In genomic region chr11:24861440-24861839, GRCh38 we compare ENCODE assay signal across 30 cellular contexts.
"Had no signal": no experiment of that assay in that cellular context is flagged by ENCODE, and none has a peak within 500 bp of the region (broad histone marks: within the 10 kb centered on the region; RNA-seq: fewer than 3 reads in every experiment).

No MANE protein-coding gene starts in this region.

- H3K4me1 Mint-ChIP-seq: activated CD4-positive, alpha-beta memory T cell treated with anti-CD3 and anti-CD28 coated beads, Interleukin-2, amount 10 ng/mL, durations not matched to agents 7 days and 5 days; activated CD4-positive, alpha-beta T cell treated with anti-CD3 and anti-CD28 coated beads, Interleukin-2, amount 10 ng/mL, durations not matched to agents 7 days and 5 days; activated naive CD4-positive, alpha-beta T cell treated with anti-CD3 and anti-CD28 coated beads, Interleukin-2, amount 10 ng/mL, durations not matched to agents 7 days and 5 days; activated naive CD8-positive, alpha-beta T cell treated with anti-CD3 and anti-CD28 coated beads, Interleukin-2, amount 10 ng/mL, durations not matched to agents 7 days and 5 days; central memory CD8-positive, alpha-beta T cell; WTC11 had no signal

- ATAC-seq: activated naive CD4-positive, alpha-beta T cell treated with anti-CD3 and anti-CD28 coated beads, Interleukin-2, amount 50 U/mL, for 72 hours; activated T-cell treated with anti-CD3 and anti-CD28 coated beads, Interleukin-2, amount 50 U/mL, for 72 hours; foreskin keratinocyte; gastrocnemius medialis; heart left ventricle; WTC11 had no signal

- H3K36me3 ChIP-seq: ascending aorta, brain microvascular endothelial cell, esophagus muscularis mucosa, gastrocnemius medialis, heart left ventricle had no signal

- H3K4me3 ChIP-seq: ascending aorta, coronary artery, dorsolateral prefrontal cortex, esophagus muscularis mucosa, gastrocnemius medialis, heart left ventricle had no signal

- H3K27ac Mint-ChIP-seq: activated CD4-positive, alpha-beta memory T cell treated with anti-CD3 and anti-CD28 coated beads, Interleukin-2, amount 10 ng/mL, durations not matched to agents 7 days and 5 days; activated CD4-positive, alpha-beta T cell treated with anti-CD3 and anti-CD28 coated beads, Interleukin-2, amount 10 ng/mL, durations not matched to agents 7 days and 5 days; activated naive CD4-positive, alpha-beta T cell treated with anti-CD3 and anti-CD28 coated beads, Interleukin-2, amount 10 ng/mL, durations not matched to agents 7 days and 5 days; activated naive CD8-positive, alpha-beta T cell treated with anti-CD3 and anti-CD28 coated beads, Interleukin-2, amount 10 ng/mL, durations not matched to agents 7 days and 5 days; activated T-cell treated with anti-CD3 and anti-CD28 coated beads, Interleukin-2, amount 50 U/mL, for 24 hours; activated T-cell treated with anti-CD3 and anti-CD28 coated beads, Interleukin-2, amount 50 U/mL, for 72 hours; dendritic cell treated with granulocyte-macrophage colony-stimulating factor and Interleukin-4, amounts not matched to agents 40 ng/mL and 50 ng/mL, for 4 days; WTC11 had no signal

- H3K4me3 Mint-ChIP-seq: activated CD4-positive, alpha-beta memory T cell treated with anti-CD3 and anti-CD28 coated beads, Interleukin-2, amount 10 ng/mL, durations not matched to agents 7 days and 5 days; activated CD4-positive, alpha-beta T cell treated with anti-CD3 and anti-CD28 coated beads, Interleukin-2, amount 10 ng/mL, durations not matched to agents 7 days and 5 days; activated naive CD4-positive, alpha-beta T cell treated with anti-CD3 and anti-CD28 coated beads, Interleukin-2, amount 10 ng/mL, durations not matched to agents 7 days and 5 days; activated naive CD8-positive, alpha-beta T cell treated with anti-CD3 and anti-CD28 coated beads, Interleukin-2, amount 10 ng/mL, durations not matched to agents 7 days and 5 days; activated T-cell treated with anti-CD3 and anti-CD28 coated beads, Interleukin-2, amount 50 U/mL, for 24 hours; activated T-cell treated with anti-CD3 and anti-CD28 coated beads, Interleukin-2, amount 50 U/mL, for 72 hours; central memory CD8-positive, alpha-beta T cell; dendritic cell treated with granulocyte-macrophage colony-stimulating factor and Interleukin-4, amounts not matched to agents 40 ng/mL and 50 ng/mL, for 4 days; WTC11 had no signal

- H3K27me3 ChIP-seq: ascending aorta, brain microvascular endothelial cell, dorsolateral prefrontal cortex, esophagus muscularis mucosa, foreskin keratinocyte, gastrocnemius medialis, heart left ventricle had no signal

- H3K9me3 ChIP-seq: ascending aorta, gastrocnemius medialis had no signal

- H3K27ac ChIP-seq: ascending aorta, brain microvascular endothelial cell, coronary artery, dorsolateral prefrontal cortex, esophagus muscularis mucosa, foreskin keratinocyte, gastrocnemius medialis, heart left ventricle, VCaP had no signal

- H3K36me3 Mint-ChIP-seq: activated naive CD4-positive, alpha-beta T cell treated with anti-CD3 and anti-CD28 coated beads, Interleukin-2, amount 10 ng/mL, durations not matched to agents 7 days and 5 days; activated naive CD8-positive, alpha-beta T cell treated with anti-CD3 and anti-CD28 coated beads, Interleukin-2, amount 10 ng/mL, durations not matched to agents 7 days and 5 days had no signal

- H3K27me3 Mint-ChIP-seq: activated CD4-positive, alpha-beta memory T cell treated with anti-CD3 and anti-CD28 coated beads, Interleukin-2, amount 10 ng/mL, durations not matched to agents 7 days and 5 days; activated CD4-positive, alpha-beta T cell treated with anti-CD3 and anti-CD28 coated beads, Interleukin-2, amount 10 ng/mL, durations not matched to agents 7 days and 5 days; activated naive CD4-positive, alpha-beta T cell treated with anti-CD3 and anti-CD28 coated beads, Interleukin-2, amount 10 ng/mL, durations not matched to agents 7 days and 5 days; activated naive CD8-positive, alpha-beta T cell treated with anti-CD3 and anti-CD28 coated beads, Interleukin-2, amount 10 ng/mL, durations not matched to agents 7 days and 5 days; activated T-cell treated with anti-CD3 and anti-CD28 coated beads, Interleukin-2, amount 50 U/mL, for 24 hours; central memory CD8-positive, alpha-beta T cell; dendritic cell treated with granulocyte-macrophage colony-stimulating factor and Interleukin-4, amounts not matched to agents 40 ng/mL and 50 ng/mL, for 4 days had no signal

- H3K4me1 ChIP-seq: ascending aorta, esophagus muscularis mucosa, foreskin keratinocyte, gastrocnemius medialis, heart left ventricle had no signal

- DNase-seq: activated CD4-positive, alpha-beta memory T cell treated with anti-CD3 and anti-CD28 coated beads, Interleukin-2, amount 10 ng/mL, durations not matched to agents 7 days and 5 days; activated CD4-positive, alpha-beta T cell treated with anti-CD3 and anti-CD28 coated beads for 1 hour; activated CD4-positive, alpha-beta T cell treated with anti-CD3 and anti-CD28 coated beads for 4 hours; activated CD4-positive, alpha-beta T cell treated with anti-CD3 and anti-CD28 coated beads, Interleukin-2, amount 10 ng/mL, durations not matched to agents 7 days and 5 days; activated CD4-positive, alpha-beta T cell treated with anti-CD3 and anti-CD28 coated beads, Interleukin-2, amount 50 U/mL, for 4 hours; activated CD8-positive, alpha-beta memory T cell treated with anti-CD3 and anti-CD28 coated beads, Interleukin-2, amount 50 U/mL, for 48 hours; activated gamma-delta T cell; activated naive CD4-positive, alpha-beta T cell; activated naive CD4-positive, alpha-beta T cell treated with anti-CD3 and anti-CD28 coated beads, Interleukin-2, amount 10 ng/mL, durations not matched to agents 7 days and 5 days; activated naive CD8-positive, alpha-beta T cell treated with anti-CD3 and anti-CD28 coated beads, Interleukin-2, amount 10 ng/mL, durations not matched to agents 7 days and 5 days; activated T-cell treated with anti-CD3 and anti-CD28 coated beads for 4 hours; activated T-cell treated with anti-CD3 and anti-CD28 coated beads, Interleukin-2, amount 50 U/mL, for 24 hours; activated T-cell treated with anti-CD3 and anti-CD28 coated beads, Interleukin-2, amount 50 U/mL, for 72 hours; brain microvascular endothelial cell; dorsolateral prefrontal cortex; effector memory CD4-positive, alpha-beta T cell; erythroblast; gastrocnemius medialis; glutamatergic neuron; heart left ventricle; T-helper 2 cell had no signal
